Comparison of ENCODE assay signal across 15 cellular contexts in the genomic region with DNA sequence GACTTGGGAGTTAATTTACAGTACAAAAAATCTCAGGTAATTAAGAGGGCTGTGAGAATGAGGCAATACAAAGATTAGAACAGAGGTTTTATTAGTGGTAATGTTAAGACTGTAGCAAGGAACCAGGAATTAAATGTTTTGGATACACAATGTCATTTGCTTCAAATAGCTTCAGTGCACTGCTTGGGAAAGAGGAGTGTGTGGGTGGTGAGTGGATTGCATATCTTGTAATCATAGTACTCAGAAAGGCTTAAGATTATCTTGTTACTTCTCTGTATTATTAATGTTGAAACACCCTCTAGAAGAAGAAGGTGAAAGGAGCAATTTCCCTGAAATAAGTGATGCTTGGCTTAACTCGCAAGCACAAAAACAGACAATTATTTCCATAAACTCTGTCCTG. TPM values are rescaled to one million over a fixed set of nuclear protein-coding genes. Genes with fewer than 3 reads are reported as not detected.
A peak's percentile ranks its signal among the peaks of the same experiment; 100 is the strongest.
DNase-seq lines count a peak whose midpoint lies in the region; ATAC-seq and TF ChIP-seq lines count a peak whose summit lies in the region.
"Had no signal": no experiment of that assay in that cellular context is flagged by ENCODE, and none has a peak within 500 bp of the region (broad histone marks: within the 10 kb centered on the region; RNA-seq: fewer than 3 reads in every experiment).

No MANE protein-coding gene starts in this region.

- H3K4me1 ChIP-seq in BLaER1 = peaks cover 24% of the 10 kb centered on the region
- no peaks in the 10 kb centered on the region for H3K4me1 ChIP-seq in GM23248 (ENCODE audit: insufficient read depth)
- no peaks in the 10 kb centered on the region for H3K4me1 ChIP-seq in right atrium auricular region
- H3K4me1 ChIP-seq: Caco-2 had no signal

- no peak overlapping the region for H2AFZ ChIP-seq in GM23248

- in situ Hi-C loops in GM23248 (cut with MboI) = no loop called here

- H3K9me2 ChIP-seq in GM23248 (ENCODE audit: insufficient read depth) = no peaks in the 10 kb centered on the region

- H4K20me1 ChIP-seq in BLaER1 (no peaks in the 10 kb centered on the region), GM23248 (ENCODE audit: insufficient read depth) (no peaks in the 10 kb centered on the region)

- H3K4me2 ChIP-seq in BLaER1 (peak overlapping the region; percentile 72; the same call in 1 of the 2 replicates), GM23248 (ENCODE audit: unreplicated experiment) (no peak overlapping the region)

- no peak overlapping the region for H3K4me3 ChIP-seq in BLaER1
- no peak overlapping the region for H3K4me3 ChIP-seq in GM23248
- no peak overlapping the region for H3K4me3 ChIP-seq in retinal pigment epithelial cell (ENCODE audit: low read length)
- H3K4me3 ChIP-seq in right atrium auricular region = no peak overlapping the region

- DNase-seq in GM23248 = peak; percentile 5
- peak; percentile 31 for DNase-seq in amniotic epithelial cell (ENCODE audit: low read depth)
- peak; percentile 24 for DNase-seq in retinal pigment epithelial cell (ENCODE audit: low read depth)
- no peak for DNase-seq in right atrium auricular region (ENCODE audit: low spot score)
- DNase-seq in stimulated activated naive CD4-positive, alpha-beta T cell (lab: John Stamatoyannopoulos, UW) = no peak
- no peak for DNase-seq in NCI-H146 (lab: John Stamatoyannopoulos, UW)
- DNase-seq: Caco-2; CD8-positive, alpha-beta memory T cell; DMS53; GF-D8; HCEC 1CT; HFFc6 had no signal

- H3K36me3 ChIP-seq in BLaER1 = no peaks in the 10 kb centered on the region
- H3K36me3 ChIP-seq in GM23248 (ENCODE audit: low read depth) = no peaks in the 10 kb centered on the region
- no peaks in the 10 kb centered on the region for H3K36me3 ChIP-seq in right atrium auricular region

- 83 to 100% methylated on average over 1 of the region's 1 CpG for whole genome bisulfite sequencing in GM23248 (ENCODE audit: low coverage in 1 of 2, low lambda C conversion rate in 2 of 2, missing lambda C conversion rate in 2 of 2), 2 experiments

- no peaks in the 10 kb centered on the region for H3K79me2 ChIP-seq in GM23248 (ENCODE audit: insufficient read depth)

- H3K27me3 ChIP-seq in BLaER1 = no peaks in the 10 kb centered on the region
- peaks cover 26% of the 10 kb centered on the region for H3K27me3 ChIP-seq in GM23248 (replicated peaks; ENCODE audit: insufficient read depth)
- H3K27me3 ChIP-seq in right atrium auricular region = no peaks in the 10 kb centered on the region

- no peaks in the 10 kb centered on the region for H3F3A ChIP-seq in GM23248 (ENCODE audit: insufficient read depth)

- H3K9me3 ChIP-seq in BLaER1 = peaks cover 34% of the 10 kb centered on the region
- H3K9me3 ChIP-seq in GM23248 (ENCODE audit: low read depth) = no peaks in the 10 kb centered on the region
- H3K9me3 ChIP-seq in right atrium auricular region = peaks cover 0 to 27% of the 10 kb centered on the region in 2 donors
- H3K9me3 ChIP-seq: Caco-2 had no signal

- H3K9ac ChIP-seq in BLaER1 (no peak overlapping the region), GM23248 (no peak overlapping the region)

- no peak for ATAC-seq in GM19397 (IDR thresholded peaks at IDR 0.05; ENCODE audit: unreplicated experiment)
- ATAC-seq: HepG2 had no signal

- TF ChIP-seq CTCF in retinal pigment epithelial cell (conservative IDR thresholded peaks at IDR 0.05; ENCODE audit: low read depth, low read length) (no peak), right atrium auricular region (IDR thresholded peaks at IDR 0.05) (no peak)

- no peak overlapping the region for H3K27ac ChIP-seq in BLaER1
- H3K27ac ChIP-seq in GM23248 = no peak overlapping the region
- H3K27ac ChIP-seq in right atrium auricular region = no peak overlapping the region

RNA-seq across cellular contexts. Expression of a gene that starts 21.0 kb away (rescaled TPM):
- 60.1 and 81.2 TPM in 2 replicates for total RNA-seq in GM23248 (2014; rRNA removed; shearing (Covaris generic))
- 235 and 257 TPM in 2 replicates for polyA plus RNA-seq in GM23248 (2016; fragmentation: Nextera tagmentation; extraction: Ambion mirVana)
- 100 to 1,000 TPM; 113 to 114 TPM for total RNA-seq in right atrium auricular region

Comparison
In these comparisons a context has a peak if more than half of its experiments do, and no peak if none do; other contexts are left out.
1. DNase-seq: peak in GM23248 (single experiment), amniotic epithelial cell (single experiment) and retinal pigment epithelial cell (single experiment); none in right atrium auricular region (single experiment), stimulated activated naive CD4-positive, alpha-beta T cell (0 of 6) and NCI-H146 (single experiment).